In genomic region chr5:5615569-5615968, GRCh38 we compare ENCODE assay signal across 21 cellular contexts.
"Had no signal": no experiment of that assay in that cellular context is flagged by ENCODE, and none has a peak within 500 bp of the region (broad histone marks: within the 10 kb centered on the region; RNA-seq: fewer than 3 reads in every experiment).

No MANE protein-coding gene starts in this region.

- H3K27me3 ChIP-seq: ascending aorta, colonic mucosa, tibial artery had no signal

- H3K27ac ChIP-seq: ascending aorta, colonic mucosa, tibial artery had no signal

- H3K27ac Mint-ChIP-seq: activated T-cell treated with anti-CD3 and anti-CD28 coated beads, Interleukin-2, amount 50 U/mL, for 72 hours; natural killer cell treated with Interleukin-12 subunit alpha and Interleukin-12 subunit beta and Interleukin-15 and Interleukin-18, amount 100 ng/mL, for 72 hours had no signal

- DNase-seq: activated CD4-positive, alpha-beta T cell treated with anti-CD3 and anti-CD28 coated beads for 1 hour; activated effector memory CD4-positive, alpha-beta T cell treated with anti-CD3 and anti-CD28 coated beads, Interleukin-2, amount 50 U/mL, for 16 hours; activated naive CD4-positive, alpha-beta T cell treated with anti-CD3 and anti-CD28 coated beads, Interleukin-2, amount 50 U/mL, for 16 hours; activated T-cell treated with anti-CD3 and anti-CD28 coated beads, Interleukin-2, amount 50 U/mL, for 72 hours; colonic mucosa; erythroblast; posterior cingulate gyrus; retina; stimulated activated CD4-positive, alpha-beta T cell treated with anti-CD3 and anti-CD28 coated beads, Interleukin-12 subunit alpha, Interleukin-12 subunit beta, amount 100 ng/mL, for 4 hours; stimulated activated CD4-positive, alpha-beta T cell treated with anti-CD3 and anti-CD28 coated beads, Interleukin-2, amount 100 ng/mL, for 24 hours; stimulated activated naive CD4-positive, alpha-beta T cell treated with Interleukin-2 at 50 U/mL for 16 hours; substantia nigra; tibial artery; WERI-Rb-1 had no signal

- ATAC-seq: activated T-cell treated with anti-CD3 and anti-CD28 coated beads, Interleukin-2, amount 50 U/mL, for 72 hours; left lobe of liver; natural killer cell treated with Interleukin-12 subunit alpha and Interleukin-12 subunit beta and Interleukin-15 and Interleukin-18, amount 100 ng/mL, for 72 hours had no signal

- H3K9me3 ChIP-seq: ascending aorta, colonic mucosa, tibial artery had no signal

- FAIRE-seq: frontal cortex, keratinocyte had no signal

- H3K4me3 ChIP-seq: ascending aorta, colonic mucosa, lung, tibial artery had no signal

- H3K4me1 ChIP-seq: colonic mucosa had no signal

- H3K9me3 Mint-ChIP-seq: activated T-cell treated with anti-CD3 and anti-CD28 coated beads, Interleukin-2, amount 50 U/mL, for 72 hours; central memory CD8-positive, alpha-beta T cell; natural killer cell treated with Interleukin-12 subunit alpha and Interleukin-12 subunit beta and Interleukin-15 and Interleukin-18, amount 100 ng/mL, for 72 hours had no signal

- H3K4me1 Mint-ChIP-seq: central memory CD8-positive, alpha-beta T cell had no signal

- H3K4me3 Mint-ChIP-seq: activated T-cell treated with anti-CD3 and anti-CD28 coated beads, Interleukin-2, amount 50 U/mL, for 72 hours; central memory CD8-positive, alpha-beta T cell; natural killer cell treated with Interleukin-12 subunit alpha and Interleukin-12 subunit beta and Interleukin-15 and Interleukin-18, amount 100 ng/mL, for 72 hours had no signal

- H3K36me3 ChIP-seq: ascending aorta, colonic mucosa, tibial artery, WERI-Rb-1 had no signal
